Comparison of ENCODE assay signal across 8 cellular contexts in genomic region chr2:177758591-177759371, GRCh38.
A peak's percentile ranks its signal among the peaks of the same experiment; 100 is the strongest.
DNase-seq lines count a peak whose midpoint lies in the region; ATAC-seq and TF ChIP-seq lines count a peak whose summit lies in the region.

No MANE protein-coding gene starts in this region.

- TF ChIP-seq POLR2A in breast epithelium (IDR thresholded peaks at IDR 0.05): no peak

- WGBS in liver: 71% methylated on average over 11 of the region's 11 CpGs

- TF ChIP-seq CTCF in GM06990 (IDR thresholded peaks at IDR 0.05; ENCODE audit: insufficient read depth, low read length, poor library complexity, severe bottlenecking) (peak; percentile 10), breast epithelium (IDR thresholded peaks at IDR 0.05) (peak in 2 of 3 donors; percentile 31 to 55), liver (IDR thresholded peaks at IDR 0.05; ENCODE audit: low read depth, low read length, missing input control) (peak; percentile 38), omental fat pad (IDR thresholded peaks at IDR 0.05) (no peak)

- peak; percentile 70 to 73 for TF ChIP-seq RAD21 in liver (IDR thresholded peaks at IDR 0.05)

- no peaks in the 10 kb centered on the region; the same call in 1 of the 2 replicates for H3K27me3 ChIP-seq in GM06990 (replicated peaks; ENCODE audit: control insufficient read depth, insufficient read depth, low read length)
- H3K27me3 ChIP-seq in breast epithelium: no peaks in the 10 kb centered on the region
- H3K27me3 ChIP-seq in liver (ENCODE audit: control insufficient read depth in 4 of 4, insufficient read depth in 4 of 4, low read length in 3 of 4): no peaks in the 10 kb centered on the region

- H3K9me3 ChIP-seq in breast epithelium (no peaks in the 10 kb centered on the region), liver (ENCODE audit: control insufficient read depth in 4 of 4, low read length in 3 of 4) (no peaks in the 10 kb centered on the region)

- no peak overlapping the region for H3K9ac ChIP-seq in liver (ENCODE audit: low read depth in 1 of 2, low read length in 2 of 2)

- H3K4me3 ChIP-seq in GM06990 (replicated peaks; ENCODE audit: low read depth, low read length) (no peak overlapping the region), breast epithelium (no peak overlapping the region), liver (ENCODE audit: low read depth in 1 of 3, low read length in 3 of 3) (no peak overlapping the region)

- intact Hi-C loops in breast epithelium (cut with DNase I; ENCODE audit: low total_unique reads): no loop called here

- H3K4me1 ChIP-seq in breast epithelium: no peaks in the 10 kb centered on the region
- H3K4me1 ChIP-seq in liver (ENCODE audit: control insufficient read depth in 4 of 4, insufficient read depth in 4 of 4, low read length in 3 of 4): peaks cover 0 to 3% (median 0%) of the 10 kb centered on the region in 4 donors

- no peaks in the 10 kb centered on the region for H3K36me3 ChIP-seq in GM06990 (ENCODE audit: control insufficient read depth, insufficient read depth, low read length)
- no peaks in the 10 kb centered on the region for H3K36me3 ChIP-seq in breast epithelium
- no peaks in the 10 kb centered on the region for H3K36me3 ChIP-seq in liver (ENCODE audit: control insufficient read depth in 4 of 4, insufficient read depth in 3 of 4, low read depth in 1 of 4, low read length in 3 of 4)

- DNase-seq in GM06990 (ENCODE audit: extremely low read depth, insufficient read length): no peak
- DNase-seq in NCI-H2171 (lab: John Stamatoyannopoulos, UW): peak; percentile 59
- no peak for DNase-seq in breast epithelium (ENCODE audit: low spot score in 2 of 2)
- DNase-seq in omental fat pad (ENCODE audit: low spot score): no peak
- DNase-seq in GM19240 (ENCODE audit: insufficient read length, low spot score): no peak
- DNase-seq in activated CD8-positive, alpha-beta memory T cell treated with anti-CD3 and anti-CD28 coated beads, Interleukin-2, amount 50 U/mL, for 4 hours: no peak

- ATAC-seq in omental fat pad (ENCODE audit: low FRiP score) (no peak), GM21737 (IDR thresholded peaks at IDR 0.05; ENCODE audit: unreplicated experiment) (no peak)

- H3K27ac ChIP-seq in breast epithelium (no peak overlapping the region), liver (ENCODE audit: low read depth in 1 of 2, low read length in 2 of 2) (no peak overlapping the region)

TF ChIP-seq in liver, 16 proteins besides CTCF, POLR2A, EP300 and RAD21:
- no peak for TF ChIP-seq SP1 (IDR thresholded peaks at IDR 0.05)
- TF ChIP-seq RXRA (IDR thresholded peaks at IDR 0.05): no peak
- TF ChIP-seq JUND (IDR thresholded peaks at IDR 0.05): no peak
- no peak for TF ChIP-seq REST (IDR thresholded peaks at IDR 0.05)
- TF ChIP-seq TAF1 (conservative IDR thresholded peaks at IDR 0.05): no peak
- TF ChIP-seq YY1 (IDR thresholded peaks at IDR 0.05): no peak
- no peak for TF ChIP-seq FOXA2 (IDR thresholded peaks at IDR 0.05)
- no peak for TF ChIP-seq ZBTB33 (IDR thresholded peaks at IDR 0.05)
- no peak for TF ChIP-seq NR2F2 (IDR thresholded peaks at IDR 0.05)
- TF ChIP-seq HNF4G (IDR thresholded peaks at IDR 0.05): no peak
- TF ChIP-seq GABPA (IDR thresholded peaks at IDR 0.05 in 1 of 2, conservative IDR thresholded peaks at IDR 0.05 in 1 of 2): no peak
- no peak for TF ChIP-seq EGR1 (IDR thresholded peaks at IDR 0.05; ENCODE audit: low read depth in 2 of 2)
- no peak for TF ChIP-seq ATF3 (IDR thresholded peaks at IDR 0.05)
- no peak for TF ChIP-seq FOXA1 (IDR thresholded peaks at IDR 0.05)
- TF ChIP-seq MAX (IDR thresholded peaks at IDR 0.05): no peak
- TF ChIP-seq HNF4A (conservative IDR thresholded peaks at IDR 0.05): no peak

Comparison
In these comparisons a context has a peak if more than half of its experiments do, and no peak if none do; other contexts are left out.
1. CTCF ChIP-seq: peak in GM06990 (single experiment), breast epithelium (2 of 3) and liver (single experiment); none in omental fat pad (0 of 3).